33 cellular contexts compared by ENCODE assay signal in the genomic region with DNA sequence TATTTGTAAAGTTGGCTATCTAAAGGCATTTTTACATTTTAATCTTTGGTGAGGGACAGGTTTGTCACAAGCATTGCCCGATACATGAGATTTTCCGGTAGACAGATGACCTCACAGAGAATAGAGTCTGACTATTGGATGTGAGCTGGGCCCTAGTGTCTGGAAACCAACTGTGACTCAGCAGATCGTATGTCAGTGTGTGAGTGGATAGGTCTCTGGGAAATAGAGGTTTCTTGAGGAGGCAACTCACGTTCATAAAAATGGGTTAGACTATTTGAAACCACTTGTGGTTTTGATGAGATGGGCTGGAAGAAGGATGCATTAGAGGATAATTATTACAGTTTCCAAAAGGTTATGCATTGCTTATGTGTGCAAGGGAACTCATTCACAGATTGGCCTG. TPM values are rescaled to one million over a fixed set of nuclear protein-coding genes. Genes with fewer than 3 reads are reported as not detected.
"Had no signal": no experiment of that assay in that cellular context is flagged by ENCODE, and none has a peak within 500 bp of the region (broad histone marks: within the 10 kb centered on the region; RNA-seq: fewer than 3 reads in every experiment).

No MANE protein-coding gene starts in this region.

- H3K4me1 Mint-ChIP-seq: immature natural killer cell; naive B cell; natural killer cell; nephron progenitor cell; neural progenitor cell; stimulated activated naive B cell treated with anti-CD40 and anti-IgM and Interleukin-4, amounts not matched to agents 10 μg/mL and 1 μg/mL and 100 μg/mL, for 72 hours had no signal

- H3K4me1 ChIP-seq: left lung, lower lobe of right lung, neural progenitor cell, parathyroid adenoma, right atrium auricular region, stomach, testis, thyroid gland, transverse colon, upper lobe of left lung, vagina had no signal

- H3K36me3 Mint-ChIP-seq: immature natural killer cell; natural killer cell; neural progenitor cell; stimulated activated naive B cell treated with anti-CD40 and anti-IgM and Interleukin-4, amounts not matched to agents 10 μg/mL and 1 μg/mL and 100 μg/mL, for 72 hours had no signal

- H3K27ac Mint-ChIP-seq: immature natural killer cell; mesothelial cell of epicardium; naive B cell; natural killer cell; nephron progenitor cell; neural progenitor cell; stimulated activated naive B cell treated with anti-CD40 and anti-IgM and Interleukin-4, amounts not matched to agents 10 μg/mL and 1 μg/mL and 100 μg/mL, for 72 hours had no signal

- H3K4me3 Mint-ChIP-seq: immature natural killer cell; mesothelial cell of epicardium; naive B cell; natural killer cell; nephron progenitor cell; neural progenitor cell; stimulated activated naive B cell treated with anti-CD40 and anti-IgM and Interleukin-4, amounts not matched to agents 10 μg/mL and 1 μg/mL and 100 μg/mL, for 72 hours had no signal

- H3K36me3 ChIP-seq: left lung, lower lobe of right lung, neural progenitor cell, neutrophil, right atrium auricular region, stomach, thyroid gland, transverse colon, upper lobe of left lung, vagina had no signal

- ATAC-seq: left colon; left lung; lower lobe of right lung; natural killer cell; sciatic nerve; stimulated activated naive B cell treated with anti-CD40 and anti-IgM and Interleukin-4, amounts not matched to agents 10 μg/mL and 1 μg/mL and 100 μg/mL, for 72 hours; stimulated activated naive CD8-positive, alpha-beta T cell treated with anti-CD3 and anti-CD28 coated beads, Interleukin-15, Interleukin-2, amounts not matched to agents 100 U/mL and 50 U/mL, for 24 hours had no signal

- H3K27ac ChIP-seq: left lung, lower lobe of right lung, neural progenitor cell, neutrophil, parathyroid adenoma, right atrium auricular region, skin epidermis, stomach, testis, thyroid gland, transverse colon, upper lobe of left lung, vagina had no signal

- H3K9me3 ChIP-seq: neutrophil, testis, thyroid gland had no signal

- H3K4me3 ChIP-seq: left lung, lower lobe of right lung, neural progenitor cell, right atrium auricular region, skin epidermis, stomach, testis, thyroid gland, transverse colon, upper lobe of left lung, vagina had no signal

- H3K27me3 ChIP-seq: left lung, neural progenitor cell, right atrium auricular region, stomach, testis, thyroid gland, upper lobe of left lung, vagina had no signal

- H3K27me3 Mint-ChIP-seq: naive B cell; stimulated activated naive B cell treated with anti-CD40 and anti-IgM and Interleukin-4, amounts not matched to agents 10 μg/mL and 1 μg/mL and 100 μg/mL, for 72 hours had no signal

- DNase-seq: hippocampal formation; immature natural killer cell; kidney; left colon; left lung; lower lobe of right lung; mammary epithelial cell; mesenchymal stem cell; naive B cell; natural killer cell; nephron progenitor cell; occipital lobe; stimulated activated CD4-positive, alpha-beta T cell treated with anti-CD3 and anti-CD28 coated beads, Interleukin-12 subunit alpha, Interleukin-12 subunit beta, amount 100 ng/mL, for 4 hours; stimulated activated CD4-positive, alpha-beta T cell treated with anti-CD3 and anti-CD28 coated beads, Interleukin-15, amount 100 ng/mL, for 24 hours; stimulated activated CD4-positive, alpha-beta T cell treated with anti-CD3 and anti-CD28 coated beads, Interleukin-2, amount 100 ng/mL, for 24 hours; stimulated activated CD4-positive, alpha-beta T cell treated with anti-CD3 and anti-CD28 coated beads, Interleukin-4, amount 100 ng/mL, for 1 hour; stimulated activated naive B cell treated with anti-CD40 and anti-IgM and Interleukin-4, amounts not matched to agents 10 μg/mL and 1 μg/mL and 100 μg/mL, for 72 hours; stimulated activated naive CD8-positive, alpha-beta T cell treated with anti-CD3 and anti-CD28 coated beads, Interleukin-15, Interleukin-2, amounts not matched to agents 100 U/mL and 50 U/mL, for 24 hours; stomach; testis; thyroid gland; transverse colon; upper lobe of left lung had no signal

RNA-seq across cellular contexts. Expression of gene HS6ST3, which starts 19.2 kb away (rescaled TPM):
- total RNA-seq: liver, natural killer cell, osteocyte had no signal
- polyA plus RNA-seq: immature natural killer cell had no signal
